ENCODE assay signal across 8 cellular contexts in the genomic region with DNA sequence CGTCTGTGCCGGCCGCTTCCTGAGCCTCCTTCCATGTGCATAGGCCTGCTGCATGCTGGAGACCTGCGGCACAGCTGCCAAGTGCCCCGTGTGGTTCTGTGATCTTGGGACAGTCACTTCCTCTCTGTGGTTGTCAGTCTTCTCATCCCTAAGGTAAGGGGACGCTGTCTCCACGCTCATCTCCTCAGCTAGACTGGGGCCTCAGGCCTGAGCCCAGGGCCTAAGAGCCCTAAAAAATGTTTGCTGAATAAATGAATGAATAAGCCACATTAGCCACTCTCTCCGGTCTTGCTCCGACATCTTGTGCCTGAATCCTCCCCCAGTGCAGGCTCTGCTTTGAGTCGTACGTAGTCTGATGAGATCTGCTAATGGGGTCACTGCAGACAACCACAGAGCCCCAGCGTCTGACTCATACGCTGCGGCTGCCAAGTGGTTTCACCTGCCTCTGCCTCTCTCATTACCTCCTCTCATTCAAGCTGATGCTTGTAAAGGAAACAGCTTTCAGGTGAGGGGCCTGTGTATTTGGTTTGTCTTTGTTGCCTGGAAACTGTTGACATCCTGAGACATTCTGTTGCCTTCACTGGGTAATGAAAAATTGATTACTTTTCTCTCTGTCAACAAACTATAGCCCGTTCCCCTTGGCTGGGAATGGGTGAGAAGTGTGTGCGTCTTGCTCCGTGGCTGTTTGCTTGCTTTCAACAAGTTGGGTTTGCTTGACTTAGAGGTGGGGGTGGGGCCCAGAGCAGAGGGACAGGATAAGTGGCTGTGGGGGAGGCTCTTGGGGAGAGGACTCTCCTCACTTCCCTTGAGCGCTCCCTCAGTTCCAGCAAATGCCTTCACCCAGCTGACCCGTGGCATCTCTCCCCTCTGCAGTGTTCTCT. TPM values are rescaled to one million over a fixed set of nuclear protein-coding genes. Genes with fewer than 3 reads are reported as not detected.
DNase-seq lines count a peak whose midpoint lies in the region; ATAC-seq, FAIRE-seq and TF ChIP-seq lines count a peak whose summit lies in the region.

No MANE protein-coding gene starts in this region.

- no peaks in the 10 kb centered on the region for H3K9me3 Mint-ChIP-seq in chondrocyte (ENCODE audit: low read depth)

- no peak for FAIRE-seq in HepG2 (lab: Jason Lieb, UNC)

- H3K79me2 ChIP-seq in HepG2 (ENCODE audit: insufficient read depth, low read length), result no peaks in the 10 kb centered on the region

- H3K27ac ChIP-seq in KOPT-K1 (ENCODE audit: low read depth, low read length, poor library complexity, severe bottlenecking), result peak overlapping the region; percentile 47
- no peak overlapping the region for H3K27ac ChIP-seq in HepG2 (ENCODE audit: extremely low read length, insufficient read depth, low read length)

- POLR2A ChIA-PET in HepG2 (lab: Yijun Ruan, JAX), result no interaction called here

- no peaks in the 10 kb centered on the region for H4K20me1 ChIP-seq in HepG2 (ENCODE audit: insufficient read depth, low read length)

- no peak overlapping the region for H3K4me3 ChIP-seq in HepG2 (replicated peaks in 1 of 3; ENCODE audit: insufficient read depth in 1 of 3, low read depth in 2 of 3, low read length in 3 of 3)

- WGBS in HepG2 (ENCODE audit: low lambda C conversion rate), result 25% methylated on average over 18 of the region's 19 CpGs

- TF ChIP-seq CTCF in HepG2 (CRISPR knock-in tag; IDR thresholded peaks at IDR 0.05) (no peak), chondrocyte (IDR thresholded peaks at IDR 0.05) (no peak)

- H3K9me3 ChIP-seq in KOPT-K1 (ENCODE audit: insufficient read depth, low read length, poor library complexity, severe bottlenecking) (no peaks in the 10 kb centered on the region), HepG2 (ENCODE audit: low read length) (no peaks in the 10 kb centered on the region)

- no peaks in the 10 kb centered on the region for H3K36me3 Mint-ChIP-seq in chondrocyte (ENCODE audit: low read depth)

- peaks cover 4% of the 10 kb centered on the region for H3K4me1 ChIP-seq in HepG2 (ENCODE audit: insufficient read depth, low read length)

- peaks cover 6 to 41% of the 10 kb centered on the region in 2 experiments for H3K27me3 ChIP-seq in HepG2 (ENCODE audit: control insufficient read depth in 1 of 2, insufficient read depth in 2 of 2, low read length in 2 of 2)

- H3K27ac Mint-ChIP-seq in chondrocyte (ENCODE audit: unreplicated experiment), result no peak overlapping the region

- no peak overlapping the region for H3K9ac ChIP-seq in HepG2 (ENCODE audit: insufficient read depth, low read depth, low read length)

- ATAC-seq in HepG2, result peak; percentile 37; the same call in 2 of the 3 replicates

- intact Hi-C loops in HepG2 (cut with micrococcal nuclease; ENCODE audit: unreplicated experiment), result no loop called here

- TF ChIP-seq RAD21 in HepG2 (CRISPR knock-in tag; IDR thresholded peaks at IDR 0.05), result no peak

- H3K4me2 ChIP-seq in HepG2 (ENCODE audit: low read depth, low read length), result no peak overlapping the region

- in situ Hi-C loops in HepG2 (cut with HindIII; ENCODE audit: extremely low pct_ligation_motif_present, low pct_unique_long_range_greater_than_20kb), result loop anchor here (25.0 kb wide), 2 partner anchors 619 to 656 kb away; partner anchors contain the start of genes ANP32A and TLE3

- H3K4me3 Mint-ChIP-seq in chondrocyte (ENCODE audit: unreplicated experiment), result no peak overlapping the region

- TF ChIP-seq POLR2A in HepG2 (IDR thresholded peaks at IDR 0.05; ENCODE audit: insufficient read depth in 1 of 2, low read depth in 2 of 2, low read length in 2 of 2), result no peak

- no peaks in the 10 kb centered on the region for H3K27me3 Mint-ChIP-seq in chondrocyte (ENCODE audit: low read depth)

- peak; percentile 19 to 24 for DNase-seq in AML-193 (lab: John Stamatoyannopoulos, UW)
- peak; percentile 91 for DNase-seq in SHP77 treated with DMSO at 0.1 percent for 48 hours (lab: John Stamatoyannopoulos, UW)
- DNase-seq in activated naive CD4-positive, alpha-beta T cell treated with Interleukin-2 at 50 U/mL for 16 hours, result peak; percentile 87
- no peak for DNase-seq in HepG2 (ENCODE audit: low spot score)
- DNase-seq in stimulated activated CD8-positive, alpha-beta memory T cell treated with anti-CD3 and anti-CD28 coated beads, Interleukin-2, amount 100 ng/mL, for 1 hour (ENCODE audit: low read depth in 2 of 2), result peak; percentile 67 to 69
- DNase-seq in chondrocyte (ENCODE audit: low spot score), result no peak
- DNase-seq in cortex of kidney (lab: John Stamatoyannopoulos, UW), result no peak

- no peaks in the 10 kb centered on the region for H3K36me3 ChIP-seq in KOPT-K1 (ENCODE audit: insufficient read depth, low read length)
- H3K36me3 ChIP-seq in HepG2 (replicated peaks in 1 of 2; ENCODE audit: control insufficient read depth in 1 of 2, insufficient read depth in 2 of 2, low read length in 2 of 2), result no peaks in the 10 kb centered on the region

- peaks cover 5% of the 10 kb centered on the region for H3K4me1 Mint-ChIP-seq in chondrocyte (ENCODE audit: low read depth)

- CTCF ChIA-PET in HepG2 (lab: Yijun Ruan, JAX; ENCODE audit: low intra/inter-chr PET ratio, low total read pairs), result no interaction called here

- BruUV-seq in HepG2 (replicated peaks; lab: Mats Ljungman, UMichigan), result no TSS peak

- TF ChIP-seq EP300 in HepG2 (IDR thresholded peaks at IDR 0.05; ENCODE audit: low read depth in 2 of 2, low read length in 2 of 2), result no peak
- no peak for TF ChIP-seq EP300 in HepG2 (CRISPR knock-in tag; IDR thresholded peaks at IDR 0.05; ENCODE audit: borderline replicate concordance)

- H2AFZ ChIP-seq in HepG2 (ENCODE audit: low read length), result no peak overlapping the region

TF ChIP-seq in HepG2, 621 proteins besides CTCF, POLR2A, EP300 and RAD21 (continues in another document):
- TF ChIP-seq SATB2 (CRISPR knock-in tag; IDR thresholded peaks at IDR 0.05) (no peak), ZNF772 (CRISPR knock-in tag; IDR thresholded peaks at IDR 0.05) (no peak), TAF1 (CRISPR knock-in tag; IDR thresholded peaks at IDR 0.05) (no peak), ZNF343 (CRISPR knock-in tag; IDR thresholded peaks at IDR 0.05) (no peak), AKAP8 (CRISPR knock-in tag; IDR thresholded peaks at IDR 0.05) (no peak)
- TF ChIP-seq, protein P1, sequence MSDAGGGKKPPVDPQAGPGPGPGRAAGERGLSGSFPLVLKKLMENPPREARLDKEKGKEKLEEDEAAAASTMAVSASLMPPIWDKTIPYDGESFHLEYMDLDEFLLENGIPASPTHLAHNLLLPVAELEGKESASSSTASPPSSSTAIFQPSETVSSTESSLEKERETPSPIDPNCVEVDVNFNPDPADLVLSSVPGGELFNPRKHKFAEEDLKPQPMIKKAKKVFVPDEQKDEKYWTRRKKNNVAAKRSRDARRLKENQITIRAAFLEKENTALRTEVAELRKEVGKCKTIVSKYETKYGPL (CRISPR knock-in tag; IDR thresholded peaks at IDR 0.05), result no peak

RNA-seq across cellular contexts. Expression of gene RPLP1, which starts 15.9 kb away (rescaled TPM):
- total RNA-seq in HepG2 (2016; rRNA removed; fragmentation: Illumina TruSeq; extraction: Trizol) (797 and 817 TPM in 2 replicates), chondrocyte (1,418 to 1,674 TPM (median 1,473 TPM) in 3 replicates)
- 2,715 and 2,875 TPM in 2 replicates for total RNA-seq in HepG2 (2016; cell fraction: cytosol; rRNA removed; fragmentation: Illumina TruSeq; extraction: Trizol; ENCODE audit: low read depth)
- 770 and 847 TPM in 2 replicates for total RNA-seq in HepG2 (2016; cell fraction: insoluble cytoplasmic fraction; rRNA removed; fragmentation: Illumina TruSeq; extraction: Trizol)
- 2,691 and 2,904 TPM in 2 replicates for total RNA-seq in HepG2 (2016; cell fraction: membrane; rRNA removed; fragmentation: Illumina TruSeq; extraction: Trizol)
- total RNA-seq in HepG2 (2016; cell fraction: nucleus; rRNA removed; fragmentation: Illumina TruSeq; extraction: Trizol), result 376 and 425 TPM in 2 replicates
- polyA plus RNA-seq in HepG2 (2011; rRNA removed), result 929 and 1,118 TPM in 2 replicates
- 1,248 and 1,609 TPM in 2 replicates for polyA plus RNA-seq in HepG2 (2011; cell fraction: cytosol; rRNA removed)
- polyA plus RNA-seq in HepG2 (2011; cell fraction: nucleus; rRNA removed), result 481 and 511 TPM in 2 replicates
- 1,800 and 1,929 TPM in 2 replicates for polyA plus RNA-seq in HepG2 (2012)
- 7,466 and 8,712 TPM in 2 replicates for polyA plus RNA-seq in HepG2 (2016; cell fraction: cytosol; fragmentation: Illumina TruSeq; extraction: Trizol; ENCODE audit: low read depth)
- 1,627 and 1,657 TPM in 2 replicates for polyA plus RNA-seq in HepG2 (2016; cell fraction: insoluble cytoplasmic fraction; fragmentation: Illumina TruSeq; extraction: Trizol; ENCODE audit: low read depth)
- polyA plus RNA-seq in HepG2 (2016; cell fraction: membrane; fragmentation: Illumina TruSeq; extraction: Trizol; ENCODE audit: low read depth), result 6,180 and 6,214 TPM in 2 replicates
- polyA plus RNA-seq in HepG2 (2016; cell fraction: nucleus; fragmentation: Illumina TruSeq; extraction: Trizol; ENCODE audit: insufficient read depth, low read depth), result 1,328 and 1,370 TPM in 2 replicates
- 1,160 and 1,197 TPM in 2 replicates for polyA minus RNA-seq in HepG2 (2011; rRNA and poly(A)+ RNA removed; ENCODE audit: low replicate concordance)
- polyA minus RNA-seq in HepG2 (2011; cell fraction: cytosol; rRNA and poly(A)+ RNA removed), result 1,916 and 2,042 TPM in 2 replicates
- polyA minus RNA-seq in HepG2 (2011; cell fraction: nucleus; rRNA and poly(A)+ RNA removed), result 190 and 217 TPM in 2 replicates

RNA-seq across cellular contexts. Expression of gene KIF23, which starts 54.3 kb away (rescaled TPM):
- total RNA-seq in HepG2 (2016; rRNA removed; fragmentation: Illumina TruSeq; extraction: Trizol) (38.1 and 51.2 TPM in 2 replicates), chondrocyte (13.5 to 20.4 TPM (median 14.8 TPM) in 3 replicates)
- 25.1 and 27.8 TPM in 2 replicates for total RNA-seq in HepG2 (2016; cell fraction: cytosol; rRNA removed; fragmentation: Illumina TruSeq; extraction: Trizol; ENCODE audit: low read depth)
- 36.6 and 47.8 TPM in 2 replicates for total RNA-seq in HepG2 (2016; cell fraction: insoluble cytoplasmic fraction; rRNA removed; fragmentation: Illumina TruSeq; extraction: Trizol)
- total RNA-seq in HepG2 (2016; cell fraction: membrane; rRNA removed; fragmentation: Illumina TruSeq; extraction: Trizol), result 11.1 and 11.6 TPM in 2 replicates
- total RNA-seq in HepG2 (2016; cell fraction: nucleus; rRNA removed; fragmentation: Illumina TruSeq; extraction: Trizol), result 35.8 and 39.8 TPM in 2 replicates
- polyA plus RNA-seq in HepG2 (2011; rRNA removed), result 8.4 and 11.3 TPM in 2 replicates
- 3.8 and 5.7 TPM in 2 replicates for polyA plus RNA-seq in HepG2 (2011; cell fraction: cytosol; rRNA removed)
- polyA plus RNA-seq in HepG2 (2011; cell fraction: nucleus; rRNA removed), result 18.6 and 25.3 TPM in 2 replicates
- 6.7 and 12.1 TPM in 2 replicates for polyA plus RNA-seq in HepG2 (2012)
- polyA plus RNA-seq in HepG2 (2016; cell fraction: cytosol; fragmentation: Illumina TruSeq; extraction: Trizol; ENCODE audit: low read depth), result 1.1 and 1.3 TPM in 2 replicates
- 41.4 and 46.9 TPM in 2 replicates for polyA plus RNA-seq in HepG2 (2016; cell fraction: insoluble cytoplasmic fraction; fragmentation: Illumina TruSeq; extraction: Trizol; ENCODE audit: low read depth)
- 2.8 and 3.7 TPM in 2 replicates for polyA plus RNA-seq in HepG2 (2016; cell fraction: membrane; fragmentation: Illumina TruSeq; extraction: Trizol; ENCODE audit: low read depth)
- polyA plus RNA-seq in HepG2 (2016; cell fraction: nucleus; fragmentation: Illumina TruSeq; extraction: Trizol; ENCODE audit: insufficient read depth, low read depth), result 51.9 and 52.6 TPM in 2 replicates
- polyA minus RNA-seq in HepG2 (2011; rRNA and poly(A)+ RNA removed; ENCODE audit: low replicate concordance), result 9.4 and 66.2 TPM in 2 replicates
- polyA minus RNA-seq in HepG2 (2011; cell fraction: cytosol; rRNA and poly(A)+ RNA removed), result 5.4 and 6.8 TPM in 2 replicates
- polyA minus RNA-seq in HepG2 (2011; cell fraction: nucleus; rRNA and poly(A)+ RNA removed), result 19.5 and 25.9 TPM in 2 replicates

Comparison
In these comparisons a context has a peak if more than half of its experiments do, and no peak if none do; other contexts are left out.
1. DNase-seq: peak in AML-193 (2 of 2), SHP77 treated with DMSO at 0.1 percent for 48 hours (single experiment), activated naive CD4-positive, alpha-beta T cell treated with Interleukin-2 at 50 U/mL for 16 hours (single experiment) and stimulated activated CD8-positive, alpha-beta memory T cell treated with anti-CD3 and anti-CD28 coated beads, Interleukin-2, amount 100 ng/mL, for 1 hour (2 of 2); none in HepG2 (single experiment), chondrocyte (single experiment) and cortex of kidney (single experiment).